Comparison of ENCODE assay signal across 27 cellular contexts in the genomic region with DNA sequence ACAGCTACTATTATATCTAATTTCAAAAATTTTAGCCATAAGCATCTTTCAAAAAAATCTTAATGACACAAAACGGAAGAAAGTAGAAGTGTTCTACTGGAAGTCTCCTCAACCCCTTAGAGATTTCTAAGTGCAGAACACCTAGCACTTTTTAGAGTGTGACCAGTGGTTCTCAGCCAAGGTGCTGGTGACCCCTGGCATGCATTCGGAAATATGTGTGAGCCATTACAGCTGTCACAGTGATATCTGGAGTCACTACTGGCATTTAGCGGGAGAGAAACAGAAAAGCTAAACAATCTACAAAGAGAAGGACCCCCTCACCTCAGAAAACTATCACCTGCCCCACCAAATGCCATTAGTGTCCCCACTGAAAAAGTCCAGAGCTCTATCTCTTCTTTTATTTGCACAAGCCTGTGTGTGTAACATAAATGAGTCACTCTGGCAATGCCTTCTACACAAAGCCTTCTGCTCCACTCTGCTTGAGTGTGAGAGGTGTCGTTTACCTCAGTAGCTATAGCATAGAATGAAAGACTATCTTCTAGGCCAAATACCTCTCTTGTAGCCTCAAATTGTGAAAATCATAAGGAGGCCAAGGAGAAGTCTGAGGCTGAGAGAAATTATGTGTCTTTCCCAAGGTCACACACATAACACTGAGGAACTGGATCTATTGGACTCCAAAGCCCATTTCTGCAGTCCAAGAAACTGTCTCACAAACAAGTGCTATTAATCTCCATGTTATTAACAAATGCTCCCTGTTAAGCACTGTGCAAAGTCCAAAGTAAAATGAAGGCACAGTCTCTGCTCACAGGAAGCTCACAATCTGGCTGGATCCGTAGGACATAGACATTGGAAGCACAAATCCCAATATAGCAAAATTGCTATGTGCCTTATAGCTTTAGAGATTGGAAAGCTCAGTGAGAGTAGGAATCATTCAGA. TPM values are rescaled to one million over a fixed set of nuclear protein-coding genes. Genes with fewer than 3 reads are reported as not detected.
A peak's percentile ranks its signal among the peaks of the same experiment; 100 is the strongest.
DNase-seq lines count a peak whose midpoint lies in the region; ATAC-seq and TF ChIP-seq lines count a peak whose summit lies in the region.
"Had no signal": no experiment of that assay in that cellular context is flagged by ENCODE, and none has a peak within 500 bp of the region (broad histone marks: within the 10 kb centered on the region; RNA-seq: fewer than 3 reads in every experiment).

No MANE protein-coding gene starts in this region.

- H3K9me3 ChIP-seq in Caco-2 = no peaks in the 10 kb centered on the region

- no peaks in the 10 kb centered on the region for H3K9me3 Mint-ChIP-seq in Caco-2 (ENCODE audit: unreplicated experiment)
- H3K9me3 Mint-ChIP-seq: activated CD4-positive, alpha-beta memory T cell treated with anti-CD3 and anti-CD28 coated beads for 36 hours; activated T-helper 17 cell treated with anti-CD3 and anti-CD28 coated beads, Interleukin-2, amount 50 U/mL, for 72 hours had no signal

- intact Hi-C loops in Caco-2 (cut with micrococcal nuclease; ENCODE audit: unreplicated experiment) (no loop called here), Right ventricle myocardium superior (cut with DNase I) (no loop called here)

- POLR2A ChIA-PET in Caco-2 (lab: Charles Lee) = no interaction called here

- H3K36me3 Mint-ChIP-seq in Caco-2 (ENCODE audit: insufficient read depth, unreplicated experiment) = no peaks in the 10 kb centered on the region
- H3K36me3 Mint-ChIP-seq: activated CD4-positive, alpha-beta memory T cell treated with anti-CD3 and anti-CD28 coated beads for 36 hours; activated naive CD4-positive, alpha-beta T cell treated with anti-CD3 and anti-CD28 coated beads, Interleukin-2, amount 50 U/mL, for 24 hours; CD14-positive monocyte; naive thymus-derived CD8-positive, alpha-beta T cell; stimulated activated naive B cell treated with anti-CD40 and anti-IgM and Interleukin-4, amounts not matched to agents 10 μg/mL and 1 μg/mL and 100 μg/mL, for 72 hours had no signal

- CTCF ChIA-PET in Caco-2 (lab: Charles Lee) = interaction anchor here (0.7 kb wide), 1 partner anchor 521 kb away, joined by 5 read pairs; no protein-coding TSS in a partner anchor

- H3K4me3 ChIP-seq in Caco-2 (ENCODE audit: low read depth, low read length) = no peak overlapping the region

- peaks cover 21% of the 10 kb centered on the region for H3K4me1 ChIP-seq in Caco-2

- H3K27ac Mint-ChIP-seq in Caco-2 (ENCODE audit: unreplicated experiment) = peak overlapping the region; percentile 55
- H3K27ac Mint-ChIP-seq: activated CD4-positive, alpha-beta memory T cell treated with anti-CD3 and anti-CD28 coated beads for 36 hours; activated naive CD4-positive, alpha-beta T cell treated with anti-CD3 and anti-CD28 coated beads, Interleukin-2, amount 50 U/mL, for 24 hours; activated T-helper 17 cell treated with anti-CD3 and anti-CD28 coated beads, Interleukin-2, amount 50 U/mL, for 72 hours; CD14-positive monocyte; dendritic cell treated with granulocyte-macrophage colony-stimulating factor and Interleukin-4, amounts not matched to agents 40 ng/mL and 50 ng/mL, for 4 days; naive thymus-derived CD8-positive, alpha-beta T cell; stimulated activated naive B cell treated with anti-CD40 and anti-IgM and Interleukin-4, amounts not matched to agents 10 μg/mL and 1 μg/mL and 100 μg/mL, for 72 hours had no signal

- H3K4me3 Mint-ChIP-seq in Caco-2 (ENCODE audit: unreplicated experiment) = no peak overlapping the region
- H3K4me3 Mint-ChIP-seq: activated CD4-positive, alpha-beta memory T cell treated with anti-CD3 and anti-CD28 coated beads for 36 hours; activated naive CD4-positive, alpha-beta T cell treated with anti-CD3 and anti-CD28 coated beads, Interleukin-2, amount 50 U/mL, for 24 hours; activated T-helper 17 cell treated with anti-CD3 and anti-CD28 coated beads, Interleukin-2, amount 50 U/mL, for 72 hours; CD14-positive monocyte; dendritic cell treated with granulocyte-macrophage colony-stimulating factor and Interleukin-4, amounts not matched to agents 40 ng/mL and 50 ng/mL, for 4 days; naive thymus-derived CD8-positive, alpha-beta T cell; stimulated activated naive B cell treated with anti-CD40 and anti-IgM and Interleukin-4, amounts not matched to agents 10 μg/mL and 1 μg/mL and 100 μg/mL, for 72 hours had no signal

- H3K36me3 ChIP-seq in Caco-2 (ENCODE audit: control insufficient read depth, insufficient read depth, low read length) = no peaks in the 10 kb centered on the region

- ATAC-seq in Right ventricle myocardium superior (ENCODE audit: poor library complexity) = peak; percentile 94
- no peak for ATAC-seq in HG03457 (IDR thresholded peaks at IDR 0.05; ENCODE audit: unreplicated experiment)
- ATAC-seq: activated T-helper 17 cell treated with anti-CD3 and anti-CD28 coated beads, Interleukin-2, amount 50 U/mL, for 72 hours; naive thymus-derived CD8-positive, alpha-beta T cell; stimulated activated naive B cell treated with anti-CD40 and anti-IgM and Interleukin-4, amounts not matched to agents 10 μg/mL and 1 μg/mL and 100 μg/mL, for 72 hours had no signal

- peak in 1 of 2 experiments; percentile 6 for DNase-seq in Caco-2
- peak; percentile 25 for DNase-seq in NCI-H146 treated with DMSO at 0.1 percent for 48 hours (lab: John Stamatoyannopoulos, UW; ENCODE audit: unreplicated experiment)
- peak; percentile 48 for DNase-seq in Right ventricle myocardium superior
- peak; percentile 18 for DNase-seq in mucosa of gallbladder (ENCODE audit: low spot score)
- DNase-seq in AML-193 (lab: John Stamatoyannopoulos, UW) = no peak
- DNase-seq in SW480 (ENCODE audit: low spot score) = no peak
- DNase-seq: activated CD4-positive, alpha-beta memory T cell treated with anti-CD3 and anti-CD28 coated beads for 36 hours; activated CD8-positive, alpha-beta memory T cell treated with anti-CD3 and anti-CD28 coated beads, Interleukin-2, amount 50 U/mL, for 48 hours; anterior cingulate cortex; central memory CD4-positive, alpha-beta T cell; glutamatergic neuron; IMR-90; naive thymus-derived CD8-positive, alpha-beta T cell; NCI-H1105; NCI-H2171; NCI-H526 treated with DMSO at 0.1 percent for 48 hours; retina; stimulated activated CD4-positive, alpha-beta T cell treated with anti-CD3 and anti-CD28 coated beads, Interleukin-4, amount 100 ng/mL, for 1 hour; stimulated activated naive B cell treated with anti-CD40 and anti-IgM and Interleukin-4, amounts not matched to agents 10 μg/mL and 1 μg/mL and 100 μg/mL, for 72 hours; T1000 had no signal

- no peaks in the 10 kb centered on the region for H3K27me3 Mint-ChIP-seq in Caco-2 (ENCODE audit: insufficient read depth, unreplicated experiment)
- H3K27me3 Mint-ChIP-seq: dendritic cell treated with granulocyte-macrophage colony-stimulating factor and Interleukin-4, amounts not matched to agents 40 ng/mL and 50 ng/mL, for 4 days; stimulated activated naive B cell treated with anti-CD40 and anti-IgM and Interleukin-4, amounts not matched to agents 10 μg/mL and 1 μg/mL and 100 μg/mL, for 72 hours had no signal

- TF ChIP-seq CTCF in Caco-2 (IDR thresholded peaks at IDR 0.05; ENCODE audit: insufficient read depth in 1 of 2, low read depth in 1 of 2, low read length in 1 of 2, severe bottlenecking in 1 of 2, unreplicated experiment in 1 of 2) = no peak

- BruUV-seq in Caco-2 (replicated peaks; lab: Mats Ljungman, UMichigan) = no TSS peak

- peaks cover 20% of the 10 kb centered on the region for H3K4me1 Mint-ChIP-seq in Caco-2 (ENCODE audit: low read depth, unreplicated experiment)
- H3K4me1 Mint-ChIP-seq: activated naive CD4-positive, alpha-beta T cell treated with anti-CD3 and anti-CD28 coated beads, Interleukin-2, amount 50 U/mL, for 24 hours; activated T-helper 17 cell treated with anti-CD3 and anti-CD28 coated beads, Interleukin-2, amount 50 U/mL, for 72 hours; CD14-positive monocyte; naive thymus-derived CD8-positive, alpha-beta T cell; stimulated activated naive B cell treated with anti-CD40 and anti-IgM and Interleukin-4, amounts not matched to agents 10 μg/mL and 1 μg/mL and 100 μg/mL, for 72 hours had no signal

- no peaks in the 10 kb centered on the region for H3K27me3 ChIP-seq in Caco-2 (replicated peaks; ENCODE audit: control insufficient read depth, insufficient read depth, low read length)

RNA-seq across cellular contexts. Expression of a gene that starts 28.5 kb away (rescaled TPM):
- not detected in 2 replicates for total RNA-seq in Caco-2 (2022)
- total RNA-seq in Right ventricle myocardium superior = 2.6 TPM
- total RNA-seq in mucosa of gallbladder = 4.4 TPM
- total RNA-seq: activated CD4-positive, alpha-beta memory T cell treated with anti-CD3 and anti-CD28 coated beads for 36 hours; activated T-helper 17 cell treated with anti-CD3 and anti-CD28 coated beads, Interleukin-2, amount 50 U/mL, for 72 hours; IMR-90; mesenteric fat pad; naive thymus-derived CD8-positive, alpha-beta T cell; OCI-LY7 had no signal

Comparison
In these comparisons a context has a peak if more than half of its experiments do, and no peak if none do; other contexts are left out.
1. DNase-seq: peak in NCI-H146 treated with DMSO at 0.1 percent for 48 hours (single experiment), Right ventricle myocardium superior (single experiment) and mucosa of gallbladder (single experiment); none in AML-193 (0 of 2) and SW480 (single experiment).